In the genomic region with DNA sequence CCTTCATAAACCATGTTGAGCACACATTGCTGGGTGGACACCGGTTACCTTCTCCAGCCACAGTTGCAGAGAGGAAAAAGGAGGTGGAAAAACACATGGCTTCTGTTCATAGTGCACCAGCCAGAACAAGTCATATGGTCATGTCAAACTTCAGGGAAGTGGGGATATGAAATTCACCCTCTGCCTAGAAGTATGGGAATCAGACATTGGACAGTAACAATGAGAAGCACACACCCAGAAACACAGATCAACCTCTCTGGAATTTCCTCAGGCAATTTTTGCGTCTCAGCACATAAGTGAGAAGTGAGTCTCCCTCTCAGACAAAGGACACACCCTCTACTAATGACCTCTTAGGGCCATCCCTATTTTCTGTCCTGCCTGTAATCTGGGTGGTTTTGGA, we compare ENCODE assay signal across 1 cellular context.
TF ChIP-seq lines count a peak whose summit lies in the region.

No MANE protein-coding gene starts in this region.

TF ChIP-seq in HCT116, 20 proteins besides CTCF, POLR2A, EP300 and RAD21 (continued from another document):
- TF ChIP-seq, protein P1, sequence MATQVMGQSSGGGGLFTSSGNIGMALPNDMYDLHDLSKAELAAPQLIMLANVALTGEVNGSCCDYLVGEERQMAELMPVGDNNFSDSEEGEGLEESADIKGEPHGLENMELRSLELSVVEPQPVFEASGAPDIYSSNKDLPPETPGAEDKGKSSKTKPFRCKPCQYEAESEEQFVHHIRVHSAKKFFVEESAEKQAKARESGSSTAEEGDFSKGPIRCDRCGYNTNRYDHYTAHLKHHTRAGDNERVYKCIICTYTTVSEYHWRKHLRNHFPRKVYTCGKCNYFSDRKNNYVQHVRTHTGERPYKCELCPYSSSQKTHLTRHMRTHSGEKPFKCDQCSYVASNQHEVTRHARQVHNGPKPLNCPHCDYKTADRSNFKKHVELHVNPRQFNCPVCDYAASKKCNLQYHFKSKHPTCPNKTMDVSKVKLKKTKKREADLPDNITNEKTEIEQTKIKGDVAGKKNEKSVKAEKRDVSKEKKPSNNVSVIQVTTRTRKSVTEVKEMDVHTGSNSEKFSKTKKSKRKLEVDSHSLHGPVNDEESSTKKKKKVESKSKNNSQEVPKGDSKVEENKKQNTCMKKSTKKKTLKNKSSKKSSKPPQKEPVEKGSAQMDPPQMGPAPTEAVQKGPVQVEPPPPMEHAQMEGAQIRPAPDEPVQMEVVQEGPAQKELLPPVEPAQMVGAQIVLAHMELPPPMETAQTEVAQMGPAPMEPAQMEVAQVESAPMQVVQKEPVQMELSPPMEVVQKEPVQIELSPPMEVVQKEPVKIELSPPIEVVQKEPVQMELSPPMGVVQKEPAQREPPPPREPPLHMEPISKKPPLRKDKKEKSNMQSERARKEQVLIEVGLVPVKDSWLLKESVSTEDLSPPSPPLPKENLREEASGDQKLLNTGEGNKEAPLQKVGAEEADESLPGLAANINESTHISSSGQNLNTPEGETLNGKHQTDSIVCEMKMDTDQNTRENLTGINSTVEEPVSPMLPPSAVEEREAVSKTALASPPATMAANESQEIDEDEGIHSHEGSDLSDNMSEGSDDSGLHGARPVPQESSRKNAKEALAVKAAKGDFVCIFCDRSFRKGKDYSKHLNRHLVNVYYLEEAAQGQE (IDR thresholded peaks at IDR 0.05; ENCODE audit: low read depth) = no peak
- TF ChIP-seq EZH2 (IDR thresholded peaks at IDR 0.05) (no peak), ELF1 (IDR thresholded peaks at IDR 0.05; ENCODE audit: borderline replicate concordance, low read depth) (no peak), TCF7L2 (IDR thresholded peaks at IDR 0.05; ENCODE audit: borderline replicate concordance, extremely low read depth, insufficient read depth, insufficient read length) (no peak)
TF ChIP-seq in HCT116: peak in this region for 0.
